In the genomic region with DNA sequence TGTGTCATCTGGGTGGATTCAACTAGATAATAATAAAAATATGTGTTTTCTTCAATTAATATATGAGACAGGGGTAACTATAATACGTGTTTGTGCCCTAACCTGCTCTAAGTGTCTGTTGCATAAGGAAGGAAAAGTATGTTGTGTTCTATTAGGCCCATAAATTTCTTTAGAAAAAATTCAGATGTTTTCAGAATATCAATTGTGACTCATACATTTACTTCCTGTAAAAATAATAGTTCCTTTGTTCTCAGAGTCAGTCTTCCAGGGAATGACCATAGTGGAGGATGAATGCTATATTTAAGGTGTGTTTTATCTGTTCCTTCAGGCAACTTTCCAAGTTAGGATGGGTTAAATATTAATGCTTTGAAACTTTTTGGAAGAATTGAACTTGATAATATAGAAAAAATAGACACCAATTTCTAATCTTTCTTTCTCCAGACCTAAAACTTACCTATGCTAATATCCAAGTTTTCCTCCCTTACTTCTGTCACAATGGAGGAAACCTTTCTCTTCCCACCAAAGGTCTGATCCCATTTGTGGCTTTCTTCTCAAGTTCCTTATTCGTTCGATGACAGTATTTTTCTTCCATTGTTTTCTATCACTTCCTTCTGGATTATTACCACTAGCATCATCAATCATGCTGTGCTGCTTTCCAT, we compare ENCODE assay signal across 20 cellular contexts. TPM values are rescaled to one million over a fixed set of nuclear protein-coding genes. Genes with fewer than 3 reads are reported as not detected.
"Had no signal": no experiment of that assay in that cellular context is flagged by ENCODE, and none has a peak within 500 bp of the region (broad histone marks: within the 10 kb centered on the region; RNA-seq: fewer than 3 reads in every experiment).

No MANE protein-coding gene starts in this region.

- H3K27me3 Mint-ChIP-seq: activated B cell treated with CpG ODN at 0.5 μM for 24 hours; activated CD4-positive, alpha-beta T cell treated with anti-CD3 and anti-CD28 coated beads, Interleukin-2, amount 10 ng/mL, durations not matched to agents 24 days and 14 days; naive thymus-derived CD4-positive, alpha-beta T cell; stimulated activated memory B cell treated with anti-CD40 and anti-IgM and Interleukin-4, amounts not matched to agents 10 μg/mL and 1 μg/mL and 100 μg/mL, for 72 hours had no signal

- H3K4me3 Mint-ChIP-seq: activated B cell treated with CpG ODN at 0.5 μM for 24 hours; activated CD4-positive, alpha-beta T cell treated with anti-CD3 and anti-CD28 coated beads, Interleukin-2, amount 10 ng/mL, durations not matched to agents 24 days and 14 days; activated T-helper 1 cell treated with anti-CD3 and anti-CD28 coated beads, Interleukin-12 subunit alpha, Interleukin-12 subunit beta, Interleukin-2, Interleukin-4 antibody, amounts not matched to agents 30 ng/mL and 10 ng/mL and 1 ng/mL, durations not matched to agents 14 hours and 24 hours and 36 hours; naive thymus-derived CD4-positive, alpha-beta T cell; stimulated activated memory B cell treated with anti-CD40 and anti-IgM and Interleukin-4, amounts not matched to agents 10 μg/mL and 1 μg/mL and 100 μg/mL, for 72 hours had no signal

- H3K4me1 Mint-ChIP-seq: activated B cell treated with CpG ODN at 0.5 μM for 24 hours; activated CD4-positive, alpha-beta T cell treated with anti-CD3 and anti-CD28 coated beads, Interleukin-2, amount 10 ng/mL, durations not matched to agents 24 days and 14 days; naive thymus-derived CD4-positive, alpha-beta T cell; stimulated activated memory B cell treated with anti-CD40 and anti-IgM and Interleukin-4, amounts not matched to agents 10 μg/mL and 1 μg/mL and 100 μg/mL, for 72 hours had no signal

- H3K27ac ChIP-seq: cardiac muscle cell, neutrophil, right atrium auricular region, transverse colon had no signal

- H3K27me3 ChIP-seq: cardiac muscle cell, neutrophil, right atrium auricular region, transverse colon had no signal

- H3K4me1 ChIP-seq: right atrium auricular region, transverse colon had no signal

- H3K9me3 ChIP-seq: neutrophil, right atrium auricular region, transverse colon had no signal

- H3K36me3 Mint-ChIP-seq: naive thymus-derived CD4-positive, alpha-beta T cell; stimulated activated memory B cell treated with anti-CD40 and anti-IgM and Interleukin-4, amounts not matched to agents 10 μg/mL and 1 μg/mL and 100 μg/mL, for 72 hours had no signal

- DNase-seq: activated B cell treated with CpG ODN at 0.5 μM for 24 hours; activated CD4-positive, alpha-beta T cell treated with anti-CD3 and anti-CD28 coated beads, Interleukin-2, amount 10 ng/mL, durations not matched to agents 24 days and 14 days; activated naive CD4-positive, alpha-beta T cell; aorta; effector CD4-positive, alpha-beta T cell; hypothalamus; left cardiac atrium; naive thymus-derived CD4-positive, alpha-beta T cell; stimulated activated CD4-positive, alpha-beta T cell treated with anti-CD3 and anti-CD28 coated beads, Interleukin-1b, Interleukin-23, amount 100 ng/mL, for 48 hours; substantia nigra; transverse colon had no signal

- H3K4me3 ChIP-seq: cardiac muscle cell, lung, right atrium auricular region, transverse colon had no signal

- H3K27ac Mint-ChIP-seq: activated B cell treated with CpG ODN at 0.5 μM for 24 hours; activated CD4-positive, alpha-beta T cell treated with anti-CD3 and anti-CD28 coated beads, Interleukin-2, amount 10 ng/mL, durations not matched to agents 24 days and 14 days; activated T-helper 1 cell treated with anti-CD3 and anti-CD28 coated beads, Interleukin-12 subunit alpha, Interleukin-12 subunit beta, Interleukin-2, Interleukin-4 antibody, amounts not matched to agents 30 ng/mL and 10 ng/mL and 1 ng/mL, durations not matched to agents 14 hours and 24 hours and 36 hours; naive thymus-derived CD4-positive, alpha-beta T cell; stimulated activated memory B cell treated with anti-CD40 and anti-IgM and Interleukin-4, amounts not matched to agents 10 μg/mL and 1 μg/mL and 100 μg/mL, for 72 hours had no signal

- H3K36me3 ChIP-seq: cardiac muscle cell, neutrophil, right atrium auricular region, transverse colon had no signal

- H3K9me3 Mint-ChIP-seq: activated CD4-positive, alpha-beta T cell treated with anti-CD3 and anti-CD28 coated beads, Interleukin-2, amount 10 ng/mL, durations not matched to agents 24 days and 14 days; activated T-helper 1 cell treated with anti-CD3 and anti-CD28 coated beads, Interleukin-12 subunit alpha, Interleukin-12 subunit beta, Interleukin-2, Interleukin-4 antibody, amounts not matched to agents 30 ng/mL and 10 ng/mL and 1 ng/mL, durations not matched to agents 14 hours and 24 hours and 36 hours had no signal

RNA-seq across cellular contexts. Expression of a gene that starts 49.9 kb away (rescaled TPM):
- total RNA-seq: activated B cell treated with CpG ODN at 0.5 μM for 24 hours; activated CD4-positive, alpha-beta T cell treated with anti-CD3 and anti-CD28 coated beads, Interleukin-2, amount 10 ng/mL, durations not matched to agents 24 days and 14 days; activated T-helper 1 cell treated with anti-CD3 and anti-CD28 coated beads, Interleukin-12 subunit alpha, Interleukin-12 subunit beta, Interleukin-2, Interleukin-4 antibody, amounts not matched to agents 30 ng/mL and 10 ng/mL and 1 ng/mL, durations not matched to agents 14 hours and 24 hours and 36 hours; epithelial cell of proximal tubule; glomerular endothelial cell; left cardiac atrium; mononuclear cell; naive thymus-derived CD4-positive, alpha-beta T cell; right atrium auricular region had no signal
- polyA plus RNA-seq: aorta; naive thymus-derived CD4-positive, alpha-beta T cell had no signal
